Comparison of ENCODE assay signal across 21 cellular contexts in the genomic region with DNA sequence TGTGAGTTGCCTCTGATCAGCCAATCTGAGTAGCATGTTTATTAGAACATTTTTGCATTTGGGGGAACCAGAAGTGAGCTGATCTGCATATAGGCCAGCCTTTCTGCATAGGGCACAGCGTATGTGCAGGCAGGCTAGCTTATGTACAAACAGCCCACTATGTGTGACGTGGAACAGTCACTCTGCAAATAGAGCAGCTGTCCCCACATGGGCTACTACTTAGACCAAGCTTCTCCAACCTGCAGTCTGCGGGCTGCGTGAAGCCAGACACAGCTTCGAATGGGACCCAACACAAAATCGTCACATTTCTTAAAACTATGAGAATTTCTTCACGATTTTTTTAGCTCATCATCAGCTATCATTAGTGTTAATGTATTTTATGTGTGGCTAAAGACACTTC.
"Had no signal": no experiment of that assay in that cellular context is flagged by ENCODE, and none has a peak within 500 bp of the region (broad histone marks: within the 10 kb centered on the region; RNA-seq: fewer than 3 reads in every experiment).

No MANE protein-coding gene starts in this region.

- FAIRE-seq: keratinocyte had no signal

- H3K9me3 Mint-ChIP-seq: immature natural killer cell; naive B cell; nephron; stimulated activated naive B cell treated with anti-CD40 and anti-IgM and Interleukin-4, amounts not matched to agents 10 μg/mL and 1 μg/mL and 100 μg/mL, for 72 hours; stimulated activated naive CD8-positive, alpha-beta T cell treated with anti-CD3 and anti-CD28 coated beads, Interleukin-15, amount 100 ng/mL, for 72 hours had no signal

- ATAC-seq: gastroesophageal sphincter; psoas muscle; sciatic nerve; stimulated activated naive B cell treated with anti-CD40 and anti-IgM and Interleukin-4, amounts not matched to agents 10 μg/mL and 1 μg/mL and 100 μg/mL, for 72 hours; stimulated activated naive CD8-positive, alpha-beta T cell treated with anti-CD3 and anti-CD28 coated beads, Interleukin-15, amount 100 ng/mL, for 72 hours had no signal

- H2AFZ ChIP-seq: parathyroid adenoma had no signal

- H3K79me2 ChIP-seq: parathyroid adenoma had no signal

- H3K4me1 Mint-ChIP-seq: immature natural killer cell; stimulated activated naive CD8-positive, alpha-beta T cell treated with anti-CD3 and anti-CD28 coated beads, Interleukin-15, amount 100 ng/mL, for 72 hours had no signal

- H3K9ac ChIP-seq: parathyroid adenoma had no signal

- H3K9me3 ChIP-seq: colonic mucosa, esophagus squamous epithelium, gastroesophageal sphincter, testis, tibial nerve, vagina had no signal

- H3K27ac ChIP-seq: colonic mucosa, esophagus squamous epithelium, gastroesophageal sphincter, parathyroid adenoma, psoas muscle, testis, tibial nerve, vagina had no signal

- H3K36me3 ChIP-seq: colonic mucosa, esophagus squamous epithelium, gastroesophageal sphincter, tibial nerve, vagina had no signal

- H3K27me3 Mint-ChIP-seq: stimulated activated naive CD8-positive, alpha-beta T cell treated with anti-CD3 and anti-CD28 coated beads, Interleukin-15, amount 100 ng/mL, for 72 hours had no signal

- H3K4me3 ChIP-seq: colonic mucosa, esophagus squamous epithelium, gastroesophageal sphincter, lung, psoas muscle, testis, tibial nerve, vagina had no signal

- H3K4me1 ChIP-seq: colonic mucosa, parathyroid adenoma, psoas muscle, vagina had no signal

- H3K27ac Mint-ChIP-seq: immature natural killer cell; naive B cell; nephron; stimulated activated naive CD8-positive, alpha-beta T cell treated with anti-CD3 and anti-CD28 coated beads, Interleukin-15, amount 100 ng/mL, for 72 hours had no signal

- H3K36me3 Mint-ChIP-seq: immature natural killer cell; naive B cell; stimulated activated naive B cell treated with anti-CD40 and anti-IgM and Interleukin-4, amounts not matched to agents 10 μg/mL and 1 μg/mL and 100 μg/mL, for 72 hours had no signal

- DNase-seq: colonic mucosa; dermis blood vessel endothelial cell; esophagus squamous epithelium; glutamatergic neuron; immature natural killer cell; mesenchymal stem cell; naive B cell; psoas muscle; retina; stimulated activated CD4-positive, alpha-beta T cell treated with anti-CD3 and anti-CD28 coated beads, Interleukin-4, amount 100 ng/mL, for 4 hours; stimulated activated naive B cell treated with anti-CD40 and anti-IgM and Interleukin-4, amounts not matched to agents 10 μg/mL and 1 μg/mL and 100 μg/mL, for 72 hours; stimulated activated naive CD8-positive, alpha-beta T cell treated with anti-CD3 and anti-CD28 coated beads, Interleukin-15, amount 100 ng/mL, for 72 hours; testis had no signal

- H3K4me3 Mint-ChIP-seq: immature natural killer cell; naive B cell; nephron; stimulated activated naive B cell treated with anti-CD40 and anti-IgM and Interleukin-4, amounts not matched to agents 10 μg/mL and 1 μg/mL and 100 μg/mL, for 72 hours; stimulated activated naive CD8-positive, alpha-beta T cell treated with anti-CD3 and anti-CD28 coated beads, Interleukin-15, amount 100 ng/mL, for 72 hours had no signal

- H3K27me3 ChIP-seq: colonic mucosa, esophagus squamous epithelium, gastroesophageal sphincter, testis, tibial nerve, vagina had no signal
